In the genomic region with DNA sequence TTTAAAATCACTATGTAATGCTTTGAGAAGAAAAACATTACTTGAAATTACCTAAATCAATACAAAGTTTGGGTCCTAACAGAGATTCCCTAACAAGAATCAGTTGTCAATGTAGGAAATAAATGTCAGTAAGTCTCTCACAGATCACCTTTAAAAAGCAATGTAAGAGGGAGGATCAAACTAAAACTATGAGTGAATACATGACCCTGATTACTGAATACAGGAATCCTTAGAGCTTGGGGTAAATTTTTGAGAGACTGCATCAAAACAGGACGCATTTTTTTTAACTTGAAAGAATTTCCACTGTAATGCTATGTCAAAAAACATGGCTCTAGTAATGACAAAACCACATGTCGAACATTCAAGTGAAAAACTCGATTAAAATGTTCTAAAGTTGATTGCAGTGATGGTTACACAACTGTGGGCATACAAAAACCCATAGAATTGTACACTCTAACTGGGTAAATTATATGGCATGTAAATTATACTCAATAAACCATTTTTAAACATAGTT, we compare ENCODE assay signal across 21 cellular contexts. TPM values are rescaled to one million over a fixed set of nuclear protein-coding genes. Genes with fewer than 3 reads are reported as not detected.
A peak's percentile ranks its signal among the peaks of the same experiment; 100 is the strongest.
DNase-seq lines count a peak whose midpoint lies in the region; ATAC-seq, FAIRE-seq and TF ChIP-seq lines count a peak whose summit lies in the region.
"Had no signal": no experiment of that assay in that cellular context is flagged by ENCODE, and none has a peak within 500 bp of the region (broad histone marks: within the 10 kb centered on the region; RNA-seq: fewer than 3 reads in every experiment).

No MANE protein-coding gene starts in this region.

- FAIRE-seq in D721Med (lab: Jason Lieb, UNC) = peak; percentile 6
- FAIRE-seq: A549, G401.6 had no signal

- peak overlapping the region; percentile 22 for H3K27ac ChIP-seq in brain microvascular endothelial cell
- H3K27ac ChIP-seq: A549, C4-2B, GM23248 had no signal

- peak; percentile 30 for ATAC-seq in activated CD8-positive, alpha-beta memory T cell treated with anti-CD3 and anti-CD28 coated beads, Interleukin-2, amount 10 ng/mL, durations not matched to agents 7 days and 5 days
- ATAC-seq in memory B cell (ENCODE audit: low read depth) = no peak
- ATAC-seq: A549 had no signal

- in situ Hi-C loops in brain microvascular endothelial cell (cut with HindIII; ENCODE audit: low pct_ligation_motif_present, low sequenced_read_pairs) (no loop called here), G401 (cut with HindIII; ENCODE audit: low sequenced_read_pairs) (no loop called here)

- H3K27me3 Mint-ChIP-seq in activated CD8-positive, alpha-beta memory T cell treated with anti-CD3 and anti-CD28 coated beads, Interleukin-2, amount 10 ng/mL, durations not matched to agents 7 days and 5 days = no peaks in the 10 kb centered on the region
- no peaks in the 10 kb centered on the region for H3K27me3 Mint-ChIP-seq in memory B cell

- TF ChIP-seq CTCF in D721Med (IDR thresholded peaks at IDR 0.05; ENCODE audit: insufficient read depth, missing control alignments) (no peak), brain microvascular endothelial cell (IDR thresholded peaks at IDR 0.05; ENCODE audit: low read depth, low read length, missing control alignments) (no peak)

- no peaks in the 10 kb centered on the region for H3K9me3 Mint-ChIP-seq in activated CD8-positive, alpha-beta memory T cell treated with anti-CD3 and anti-CD28 coated beads, Interleukin-2, amount 10 ng/mL, durations not matched to agents 7 days and 5 days (ENCODE audit: low read depth)
- no peaks in the 10 kb centered on the region for H3K9me3 Mint-ChIP-seq in memory B cell

- peaks cover 13% of the 10 kb centered on the region for H3K4me1 Mint-ChIP-seq in activated CD8-positive, alpha-beta memory T cell treated with anti-CD3 and anti-CD28 coated beads, Interleukin-2, amount 10 ng/mL, durations not matched to agents 7 days and 5 days
- H3K4me1 Mint-ChIP-seq in memory B cell = peaks cover 13% of the 10 kb centered on the region

- H3K27me3 ChIP-seq in brain microvascular endothelial cell (replicated peaks) = no peaks in the 10 kb centered on the region

- no peak overlapping the region for H3K4me3 Mint-ChIP-seq in activated CD8-positive, alpha-beta memory T cell treated with anti-CD3 and anti-CD28 coated beads, Interleukin-2, amount 10 ng/mL, durations not matched to agents 7 days and 5 days
- H3K4me3 Mint-ChIP-seq in memory B cell = no peak overlapping the region

- peaks cover 24% of the 10 kb centered on the region for H3K36me3 Mint-ChIP-seq in activated CD8-positive, alpha-beta memory T cell treated with anti-CD3 and anti-CD28 coated beads, Interleukin-2, amount 10 ng/mL, durations not matched to agents 7 days and 5 days
- H3K36me3 Mint-ChIP-seq in memory B cell = peaks cover 12% of the 10 kb centered on the region

- peak overlapping the region; percentile 52 for H3K27ac Mint-ChIP-seq in activated CD8-positive, alpha-beta memory T cell treated with anti-CD3 and anti-CD28 coated beads, Interleukin-2, amount 10 ng/mL, durations not matched to agents 7 days and 5 days
- peak overlapping the region; percentile 60 for H3K27ac Mint-ChIP-seq in memory B cell

- DNase-seq in activated CD8-positive, alpha-beta memory T cell treated with anti-CD3 and anti-CD28 coated beads, Interleukin-2, amount 10 ng/mL, durations not matched to agents 7 days and 5 days = no peak
- no peak for DNase-seq in activated CD8-positive, alpha-beta memory T cell treated with anti-CD3 and anti-CD28 coated beads, Interleukin-2, amount 50 U/mL, for 4 hours
- DNase-seq in D721Med (ENCODE audit: insufficient read length, low spot score) (no peak), brain microvascular endothelial cell (no peak), memory B cell (ENCODE audit: low spot score in 2 of 2) (no peak), AG08396 (ENCODE audit: low spot score) (no peak), G401 (ENCODE audit: low spot score) (no peak), amygdala (lab: John Stamatoyannopoulos, UW) (no peak)
- DNase-seq: AML-193, DND-41, Kasumi-1, MM.1S, NCI-H1092 treated with DMSO at 0.1 percent for 48 hours, NCI-H146, NCI-H2029 treated with DMSO at 0.1 percent for 48 hours, NCI-H2171 had no signal

- no peak overlapping the region for H3K4me3 ChIP-seq in brain microvascular endothelial cell (ENCODE audit: low read depth, low read length)
- H3K4me3 ChIP-seq: A549, GM23248, HAP-1 had no signal

- no peaks in the 10 kb centered on the region for H3K36me3 ChIP-seq in brain microvascular endothelial cell (replicated peaks)
- H3K36me3 ChIP-seq: HAP-1 had no signal

- CTCF ChIA-PET in activated CD8-positive, alpha-beta memory T cell treated with anti-CD3 and anti-CD28 coated beads, Interleukin-2, amount 10 ng/mL, durations not matched to agents 7 days and 5 days (lab: Charles Lee) = no interaction called here

RNA-seq across cellular contexts. Expression of a gene that starts 21.8 kb away (rescaled TPM):
- total RNA-seq in activated CD8-positive, alpha-beta memory T cell treated with anti-CD3 and anti-CD28 coated beads, Interleukin-2, amount 10 ng/mL, durations not matched to agents 7 days and 5 days = 10 to 100 TPM in 1 of 2 experiments, 1 to 10 TPM in 1; 9.8 to 10.2 TPM
- total RNA-seq in G401 (2014; rRNA removed; shearing (Covaris generic)) = 2.4 and 3.9 TPM in 2 replicates

RNA-seq across cellular contexts. Expression of a gene that starts 51.1 kb away (rescaled TPM):
- not detected for total RNA-seq in activated CD8-positive, alpha-beta memory T cell treated with anti-CD3 and anti-CD28 coated beads, Interleukin-2, amount 10 ng/mL, durations not matched to agents 7 days and 5 days
- total RNA-seq in G401 (2014; rRNA removed; shearing (Covaris generic)) = not detected in 2 replicates
- total RNA-seq: GM23248 had no signal
